Comparison of ENCODE assay signal across 18 cellular contexts in genomic region chr15:77851086-77851485, GRCh38.
"Had no signal": no experiment of that assay in that cellular context is flagged by ENCODE, and none has a peak within 500 bp of the region (broad histone marks: within the 10 kb centered on the region; RNA-seq: fewer than 3 reads in every experiment).

No MANE protein-coding gene starts in this region.

- H3K4me1 Mint-ChIP-seq: activated naive CD4-positive, alpha-beta T cell treated with anti-CD3 and anti-CD28 coated beads, Interleukin-2, amount 50 U/mL, for 24 hours; central memory CD8-positive, alpha-beta T cell; naive B cell; T-helper 17 cell had no signal

- H3K27me3 Mint-ChIP-seq: type B pancreatic cell had no signal

- H3K27me3 ChIP-seq: colonic mucosa had no signal

- DNase-seq: activated CD4-positive, alpha-beta memory T cell treated with anti-CD3 and anti-CD28 coated beads for 36 hours; activated CD4-positive, alpha-beta T cell treated with anti-CD3 and anti-CD28 coated beads for 48 hours; activated gamma-delta T cell treated with Interleukin-2 at 50 U/mL for 16 hours; colonic mucosa; heart left ventricle; mesendoderm; naive B cell; retina; stimulated activated CD4-positive, alpha-beta T cell treated with anti-CD3 and anti-CD28 coated beads, Interleukin-4, amount 100 ng/mL, for 24 hours; stimulated activated naive CD4-positive, alpha-beta T cell treated with Interleukin-2 at 50 U/mL for 16 hours; SW 1271; T-helper 17 cell had no signal

- H3K27ac Mint-ChIP-seq: activated CD4-positive, alpha-beta memory T cell treated with anti-CD3 and anti-CD28 coated beads for 36 hours; activated naive CD4-positive, alpha-beta T cell treated with anti-CD3 and anti-CD28 coated beads, Interleukin-2, amount 50 U/mL, for 24 hours; naive B cell; T-helper 17 cell; type B pancreatic cell had no signal

- H3K4me3 ChIP-seq: colonic mucosa, heart left ventricle, thoracic aorta had no signal

- H3K4me1 ChIP-seq: heart left ventricle had no signal

- H3K27ac ChIP-seq: colonic mucosa, epithelial cell of prostate, heart left ventricle, thoracic aorta had no signal

- H3K4me3 Mint-ChIP-seq: activated CD4-positive, alpha-beta memory T cell treated with anti-CD3 and anti-CD28 coated beads for 36 hours; activated naive CD4-positive, alpha-beta T cell treated with anti-CD3 and anti-CD28 coated beads, Interleukin-2, amount 50 U/mL, for 24 hours; brain; central memory CD8-positive, alpha-beta T cell; T-helper 17 cell; type B pancreatic cell had no signal

- H3K36me3 Mint-ChIP-seq: activated CD4-positive, alpha-beta memory T cell treated with anti-CD3 and anti-CD28 coated beads for 36 hours; brain; type B pancreatic cell had no signal

- ATAC-seq: T-helper 17 cell had no signal

- H3K9me3 ChIP-seq: colonic mucosa had no signal

- H3K36me3 ChIP-seq: colonic mucosa, heart left ventricle, thoracic aorta had no signal

- H3K9me3 Mint-ChIP-seq: activated naive CD4-positive, alpha-beta T cell treated with anti-CD3 and anti-CD28 coated beads, Interleukin-2, amount 50 U/mL, for 24 hours; type B pancreatic cell had no signal
